In the genomic region with DNA sequence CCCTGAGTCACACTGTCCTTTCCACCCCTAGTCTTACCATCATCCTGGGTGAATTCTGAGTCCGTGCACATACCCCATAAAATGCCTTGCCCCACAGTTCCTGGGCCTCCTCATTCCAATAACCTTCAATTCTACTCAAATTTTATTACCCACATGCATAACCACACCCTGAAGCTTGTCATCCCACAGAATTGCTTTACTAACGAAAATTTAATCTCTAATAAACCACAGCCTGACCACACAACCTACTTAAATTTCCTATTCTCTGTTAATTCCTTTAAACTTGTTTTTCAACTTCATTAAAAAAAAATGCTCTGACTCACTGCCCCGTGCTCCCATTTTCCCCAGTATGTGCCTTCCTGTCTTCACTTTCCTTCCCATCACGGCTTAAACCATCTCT, we compare ENCODE assay signal across 1 cellular context.
TF ChIP-seq lines count a peak whose summit lies in the region.

No MANE protein-coding gene starts in this region.

TF ChIP-seq in HEK293, 187 proteins besides CTCF, POLR2A, EP300 and RAD21 (continued from another document):
- TF ChIP-seq, protein P1, sequence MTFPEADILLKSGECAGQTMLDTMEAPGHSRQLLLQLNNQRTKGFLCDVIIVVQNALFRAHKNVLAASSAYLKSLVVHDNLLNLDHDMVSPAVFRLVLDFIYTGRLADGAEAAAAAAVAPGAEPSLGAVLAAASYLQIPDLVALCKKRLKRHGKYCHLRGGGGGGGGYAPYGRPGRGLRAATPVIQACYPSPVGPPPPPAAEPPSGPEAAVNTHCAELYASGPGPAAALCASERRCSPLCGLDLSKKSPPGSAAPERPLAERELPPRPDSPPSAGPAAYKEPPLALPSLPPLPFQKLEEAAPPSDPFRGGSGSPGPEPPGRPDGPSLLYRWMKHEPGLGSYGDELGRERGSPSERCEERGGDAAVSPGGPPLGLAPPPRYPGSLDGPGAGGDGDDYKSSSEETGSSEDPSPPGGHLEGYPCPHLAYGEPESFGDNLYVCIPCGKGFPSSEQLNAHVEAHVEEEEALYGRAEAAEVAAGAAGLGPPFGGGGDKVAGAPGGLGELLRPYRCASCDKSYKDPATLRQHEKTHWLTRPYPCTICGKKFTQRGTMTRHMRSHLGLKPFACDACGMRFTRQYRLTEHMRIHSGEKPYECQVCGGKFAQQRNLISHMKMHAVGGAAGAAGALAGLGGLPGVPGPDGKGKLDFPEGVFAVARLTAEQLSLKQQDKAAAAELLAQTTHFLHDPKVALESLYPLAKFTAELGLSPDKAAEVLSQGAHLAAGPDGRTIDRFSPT (tag by site-specific recombination; IDR thresholded peaks at IDR 0.05) = peak; percentile 56; the same call in 1 of the 2 replicates
- TF ChIP-seq ZNF624 (tag by site-specific recombination; IDR thresholded peaks at IDR 0.05) = no peak
- 0 out of 2 replicates have a peak, but pooled peaks have one; percentile 46 for TF ChIP-seq ZXDB (tag by site-specific recombination; IDR thresholded peaks at IDR 0.05)
- TF ChIP-seq ZBTB20 (tag by site-specific recombination; IDR thresholded peaks at IDR 0.05) = 0 out of 2 replicates have a peak, but pooled peaks have one; percentile 52
- TF ChIP-seq KLF1 (tag by site-specific recombination; IDR thresholded peaks at IDR 0.05) = peak; percentile 56; the same call in 1 of the 2 replicates
- peak; percentile 14; the same call in 1 of the 2 replicates for TF ChIP-seq EGR2 (tag by site-specific recombination; IDR thresholded peaks at IDR 0.05; ENCODE audit: low read depth)
- TF ChIP-seq FEZF1 (tag by site-specific recombination; IDR thresholded peaks at IDR 0.05) = no peak
- peak; percentile 26 for TF ChIP-seq ZFHX2 (tag by site-specific recombination; conservative IDR thresholded peaks at IDR 0.05)
- no peak for TF ChIP-seq ZNF529 (tag by site-specific recombination; IDR thresholded peaks at IDR 0.05; ENCODE audit: insufficient replicate concordance)
- TF ChIP-seq ZNF585B (tag by site-specific recombination; IDR thresholded peaks at IDR 0.05) = 0 out of 2 replicates have a peak, but pooled peaks have one; percentile 17
- peak; percentile 28; the same call in 1 of the 2 replicates for TF ChIP-seq KLF9 (tag by site-specific recombination; IDR thresholded peaks at IDR 0.05; ENCODE audit: low read depth)
- TF ChIP-seq ZNF660 (tag by site-specific recombination; IDR thresholded peaks at IDR 0.05) = no peak
- TF ChIP-seq, protein P2, sequence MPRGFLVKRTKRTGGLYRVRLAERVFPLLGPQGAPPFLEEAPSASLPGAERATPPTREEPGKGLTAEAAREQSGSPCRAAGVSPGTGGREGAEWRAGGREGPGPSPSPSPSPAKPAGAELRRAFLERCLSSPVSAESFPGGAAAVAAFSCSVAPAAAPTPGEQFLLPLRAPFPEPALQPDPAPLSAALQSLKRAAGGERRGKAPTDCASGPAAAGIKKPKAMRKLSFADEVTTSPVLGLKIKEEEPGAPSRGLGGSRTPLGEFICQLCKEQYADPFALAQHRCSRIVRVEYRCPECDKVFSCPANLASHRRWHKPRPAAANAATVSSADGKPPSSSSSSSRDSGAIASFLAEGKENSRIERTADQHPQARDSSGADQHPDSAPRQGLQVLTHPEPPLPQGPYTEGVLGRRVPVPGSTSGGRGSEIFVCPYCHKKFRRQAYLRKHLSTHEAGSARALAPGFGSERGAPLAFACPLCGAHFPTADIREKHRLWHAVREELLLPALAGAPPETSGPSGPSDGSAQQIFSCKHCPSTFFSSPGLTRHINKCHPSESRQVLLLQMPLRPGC (tag by site-specific recombination; IDR thresholded peaks at IDR 0.05) = no peak
- TF ChIP-seq, protein P3, sequence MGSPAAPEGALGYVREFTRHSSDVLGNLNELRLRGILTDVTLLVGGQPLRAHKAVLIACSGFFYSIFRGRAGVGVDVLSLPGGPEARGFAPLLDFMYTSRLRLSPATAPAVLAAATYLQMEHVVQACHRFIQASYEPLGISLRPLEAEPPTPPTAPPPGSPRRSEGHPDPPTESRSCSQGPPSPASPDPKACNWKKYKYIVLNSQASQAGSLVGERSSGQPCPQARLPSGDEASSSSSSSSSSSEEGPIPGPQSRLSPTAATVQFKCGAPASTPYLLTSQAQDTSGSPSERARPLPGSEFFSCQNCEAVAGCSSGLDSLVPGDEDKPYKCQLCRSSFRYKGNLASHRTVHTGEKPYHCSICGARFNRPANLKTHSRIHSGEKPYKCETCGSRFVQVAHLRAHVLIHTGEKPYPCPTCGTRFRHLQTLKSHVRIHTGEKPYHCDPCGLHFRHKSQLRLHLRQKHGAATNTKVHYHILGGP (tag by site-specific recombination; IDR thresholded peaks at IDR 0.05) = 0 out of 2 replicates have a peak, but pooled peaks have one; percentile 5
- TF ChIP-seq ZNF121 (tag by site-specific recombination; IDR thresholded peaks at IDR 0.05) = no peak
TF ChIP-seq in HEK293: peak in this region for 14.
